Comparison of ENCODE assay signal across 11 cellular contexts in the genomic region with DNA sequence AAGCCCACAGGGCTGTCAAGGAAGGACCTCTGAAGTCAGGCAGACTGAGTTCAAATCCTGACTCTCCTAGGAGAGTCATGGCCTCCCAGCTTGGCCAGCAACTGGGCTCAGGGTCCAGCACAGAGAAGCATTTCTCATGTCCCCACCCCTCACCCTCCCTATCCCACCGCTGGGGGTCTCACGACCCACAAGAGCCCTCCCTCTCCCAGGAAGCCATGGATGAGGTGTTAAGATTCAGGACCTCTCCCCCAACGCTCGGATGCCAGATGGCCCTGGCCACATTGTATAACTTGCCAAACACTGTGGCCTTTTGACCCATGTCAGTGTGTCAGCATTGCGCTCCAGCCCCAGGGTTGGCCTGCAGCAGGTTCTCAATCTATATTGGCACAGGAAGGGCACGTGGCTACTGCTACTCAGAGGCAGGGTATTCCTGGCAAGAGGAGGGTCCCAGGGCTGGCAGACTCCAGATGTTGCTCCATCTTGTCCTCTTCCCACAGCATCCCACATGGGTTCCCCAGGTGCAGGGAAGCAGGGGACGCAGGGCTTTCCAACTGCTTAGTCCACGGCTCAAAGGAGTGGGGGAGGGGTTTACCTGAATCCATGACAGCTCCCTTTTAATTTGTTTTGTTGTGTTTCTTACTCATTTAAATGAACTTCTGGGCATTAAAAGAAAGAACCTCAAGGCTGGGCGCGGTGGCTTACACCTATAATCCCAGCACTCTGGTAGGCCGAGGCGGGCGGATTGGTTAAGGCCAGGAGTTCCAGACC. TPM values are rescaled to one million over a fixed set of nuclear protein-coding genes. Genes with fewer than 3 reads are reported as not detected.
A peak's percentile ranks its signal among the peaks of the same experiment; 100 is the strongest.
DNase-seq lines count a peak whose midpoint lies in the region; ATAC-seq and TF ChIP-seq lines count a peak whose summit lies in the region.
"Had no signal": no experiment of that assay in that cellular context is flagged by ENCODE, and none has a peak within 500 bp of the region (broad histone marks: within the 10 kb centered on the region; RNA-seq: fewer than 3 reads in every experiment).

No MANE protein-coding gene starts in this region.

- POLR2A ChIA-PET in T-cell (lab: Charles Lee), result no interaction called here

- H3K27ac ChIP-seq in layer of hippocampus (ENCODE audit: low read depth, low read length), result peak overlapping the region; percentile 23
- H3K27ac ChIP-seq in temporal lobe (ENCODE audit: low read depth, low read length), result peak overlapping the region; percentile 14

- H3K9me3 Mint-ChIP-seq in activated naive CD4-positive, alpha-beta T cell treated with anti-CD3 and anti-CD28 coated beads, Interleukin-2, amount 50 U/mL, for 24 hours, result no peaks in the 10 kb centered on the region
- H3K9me3 Mint-ChIP-seq in T-cell (no peaks in the 10 kb centered on the region), endothelial cell (ENCODE audit: unreplicated experiment) (no peaks in the 10 kb centered on the region)

- DNase-seq in activated naive CD4-positive, alpha-beta T cell treated with anti-CD3 and anti-CD28 coated beads, Interleukin-2, amount 50 U/mL, for 16 hours, result no peak
- DNase-seq in T-cell (no peak), endothelial cell (ENCODE audit: low spot score) (no peak)
- DNase-seq: activated CD8-positive, alpha-beta memory T cell treated with anti-CD3 and anti-CD28 coated beads, Interleukin-2, amount 50 U/mL, for 48 hours; kidney; NCI-H1930 had no signal

- CTCF ChIA-PET in T-cell (lab: Charles Lee), result interaction anchor here in 1 of 2 donors (1.2 kb wide), 1 partner anchor 25 kb away, joined by 4 read pairs; no protein-coding TSS in a partner anchor

- H3K27me3 ChIP-seq in layer of hippocampus (ENCODE audit: control insufficient read depth, insufficient read depth, low read length), result no peaks in the 10 kb centered on the region

- peaks cover 96% of the 10 kb centered on the region for H3K4me1 Mint-ChIP-seq in activated naive CD4-positive, alpha-beta T cell treated with anti-CD3 and anti-CD28 coated beads, Interleukin-2, amount 50 U/mL, for 24 hours
- H3K4me1 Mint-ChIP-seq in T-cell, result peaks cover 96 to 98% (median 98%) of the 10 kb centered on the region in 3 donors
- peaks cover 59% of the 10 kb centered on the region for H3K4me1 Mint-ChIP-seq in endothelial cell (ENCODE audit: unreplicated experiment)

- peaks cover 6% of the 10 kb centered on the region for H3K36me3 Mint-ChIP-seq in activated naive CD4-positive, alpha-beta T cell treated with anti-CD3 and anti-CD28 coated beads, Interleukin-2, amount 50 U/mL, for 24 hours
- H3K36me3 Mint-ChIP-seq in T-cell, result peaks cover 22% of the 10 kb centered on the region
- H3K36me3 Mint-ChIP-seq in endothelial cell (ENCODE audit: low read depth, unreplicated experiment), result peaks cover 44% of the 10 kb centered on the region

- H3K27me3 Mint-ChIP-seq in activated naive CD4-positive, alpha-beta T cell treated with anti-CD3 and anti-CD28 coated beads, Interleukin-2, amount 50 U/mL, for 24 hours, result no peaks in the 10 kb centered on the region
- H3K27me3 Mint-ChIP-seq in T-cell (no peaks in the 10 kb centered on the region), endothelial cell (ENCODE audit: unreplicated experiment) (peaks cover 5% of the 10 kb centered on the region)

- no peak for ATAC-seq in T-cell (replicated peaks in 1 of 4)
- no peak for ATAC-seq in GM18867 (IDR thresholded peaks at IDR 0.05; ENCODE audit: unreplicated experiment)
- ATAC-seq in GM21723 (IDR thresholded peaks at IDR 0.05; ENCODE audit: unreplicated experiment), result no peak

- peak overlapping the region; percentile 41 for H3K27ac Mint-ChIP-seq in activated naive CD4-positive, alpha-beta T cell treated with anti-CD3 and anti-CD28 coated beads, Interleukin-2, amount 50 U/mL, for 24 hours
- H3K27ac Mint-ChIP-seq in T-cell (peak overlapping the region; percentile 79 to 90), endothelial cell (ENCODE audit: unreplicated experiment) (no peak overlapping the region)

- no peak overlapping the region for H3K4me3 Mint-ChIP-seq in activated naive CD4-positive, alpha-beta T cell treated with anti-CD3 and anti-CD28 coated beads, Interleukin-2, amount 50 U/mL, for 24 hours
- peak overlapping the region in 1 of 3 donors; percentile 16 for H3K4me3 Mint-ChIP-seq in T-cell
- no peak overlapping the region for H3K4me3 Mint-ChIP-seq in endothelial cell (ENCODE audit: unreplicated experiment)

- TF ChIP-seq CTCF in endothelial cell (IDR thresholded peaks at IDR 0.05; ENCODE audit: unreplicated experiment), result no peak

RNA-seq across cellular contexts. Expression of gene SLC2A1, which starts 10.5 kb away (rescaled TPM):
- 10 to 100 TPM; 72.0 to 91.7 (median 83.9) TPM for total RNA-seq in T-cell
- 44.0 TPM for total RNA-seq in temporal lobe
- 511 TPM for total RNA-seq in endothelial cell (ENCODE audit: unreplicated experiment)
